In the genomic region with DNA sequence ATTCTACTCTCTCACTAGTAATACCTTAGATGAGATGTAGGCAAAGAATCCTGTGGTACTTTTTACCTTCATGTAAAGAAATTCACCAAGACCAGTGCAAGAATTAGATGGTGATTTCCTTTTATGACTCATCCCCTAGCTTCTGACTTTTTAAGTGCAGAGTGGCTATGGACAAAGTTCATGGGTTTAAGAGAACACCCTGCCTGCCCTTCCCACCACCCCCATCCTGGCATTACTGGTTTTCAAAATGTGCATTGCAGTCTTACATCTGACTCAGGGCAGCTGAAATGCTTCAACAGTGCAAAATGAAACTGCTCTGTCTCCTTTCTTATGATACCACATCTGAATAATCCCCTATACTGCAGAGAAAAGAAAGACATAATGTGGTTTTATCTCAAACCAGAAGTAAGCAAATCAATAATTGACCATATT, we compare ENCODE assay signal across 8 cellular contexts. TPM values are rescaled to one million over a fixed set of nuclear protein-coding genes. Genes with fewer than 3 reads are reported as not detected.
DNase-seq lines count a peak whose midpoint lies in the region; ATAC-seq lines count a peak whose summit lies in the region.

No MANE protein-coding gene starts in this region.

- peak; percentile 83 for ATAC-seq in GM18517 (IDR thresholded peaks at IDR 0.05; ENCODE audit: unreplicated experiment)

- H3K4me1 Mint-ChIP-seq in immature natural killer cell, result no peaks in the 10 kb centered on the region

- DNase-seq in H4 (ENCODE audit: low spot score) (peak; percentile 30), MV-4-11 (lab: John Stamatoyannopoulos, UW) (peak; percentile 38), fibroblast of the conjunctiva (ENCODE audit: low read depth) (peak; percentile 77), midbrain (lab: John Stamatoyannopoulos, UW) (no peak), COR-L47 (lab: John Stamatoyannopoulos, UW) (no peak), NCI-H345 treated with DMSO at 0.1 percent for 48 hours (lab: John Stamatoyannopoulos, UW; ENCODE audit: unreplicated experiment) (no peak), immature natural killer cell (no peak)

- peaks cover 7 to 15% (median 10%) of the 10 kb centered on the region in 3 donors for H3K36me3 Mint-ChIP-seq in immature natural killer cell

- no peaks in the 10 kb centered on the region for H3K9me3 Mint-ChIP-seq in immature natural killer cell

- no peak overlapping the region for H3K4me3 Mint-ChIP-seq in immature natural killer cell

- H3K27ac Mint-ChIP-seq in immature natural killer cell, result no peak overlapping the region

- H3K27me3 Mint-ChIP-seq in immature natural killer cell (ENCODE audit: low read depth in 3 of 3), result peaks cover 0 to 2% (median 1%) of the 10 kb centered on the region in 3 donors

RNA-seq across cellular contexts. Expression of a gene that starts 22.6 kb away (rescaled TPM):
- 28.6 and 30.6 TPM in 2 replicates for total RNA-seq in H4 (2014; rRNA removed; shearing (Covaris generic))
- 10 to 100 TPM in 2 of 3 donors, 1 to 10 TPM in 1; 9.1 to 20.5 (median 12.6) TPM for polyA plus RNA-seq in immature natural killer cell

RNA-seq across cellular contexts. Expression of a gene that starts 22.7 kb away (rescaled TPM):
- total RNA-seq in H4 (2014; rRNA removed; shearing (Covaris generic)), result 4.6 and 5.6 TPM in 2 replicates
- 1 to 10 TPM; 1.3 to 4.3 (median 2.5) TPM for polyA plus RNA-seq in immature natural killer cell

Comparison
In these comparisons a context has a peak if more than half of its experiments do, and no peak if none do; other contexts are left out.
1. DNase-seq: peak in H4 (single experiment), MV-4-11 (single experiment) and fibroblast of the conjunctiva (single experiment); none in midbrain (single experiment), COR-L47 (single experiment), NCI-H345 treated with DMSO at 0.1 percent for 48 hours (single experiment) and immature natural killer cell (0 of 3).